In the genomic region with DNA sequence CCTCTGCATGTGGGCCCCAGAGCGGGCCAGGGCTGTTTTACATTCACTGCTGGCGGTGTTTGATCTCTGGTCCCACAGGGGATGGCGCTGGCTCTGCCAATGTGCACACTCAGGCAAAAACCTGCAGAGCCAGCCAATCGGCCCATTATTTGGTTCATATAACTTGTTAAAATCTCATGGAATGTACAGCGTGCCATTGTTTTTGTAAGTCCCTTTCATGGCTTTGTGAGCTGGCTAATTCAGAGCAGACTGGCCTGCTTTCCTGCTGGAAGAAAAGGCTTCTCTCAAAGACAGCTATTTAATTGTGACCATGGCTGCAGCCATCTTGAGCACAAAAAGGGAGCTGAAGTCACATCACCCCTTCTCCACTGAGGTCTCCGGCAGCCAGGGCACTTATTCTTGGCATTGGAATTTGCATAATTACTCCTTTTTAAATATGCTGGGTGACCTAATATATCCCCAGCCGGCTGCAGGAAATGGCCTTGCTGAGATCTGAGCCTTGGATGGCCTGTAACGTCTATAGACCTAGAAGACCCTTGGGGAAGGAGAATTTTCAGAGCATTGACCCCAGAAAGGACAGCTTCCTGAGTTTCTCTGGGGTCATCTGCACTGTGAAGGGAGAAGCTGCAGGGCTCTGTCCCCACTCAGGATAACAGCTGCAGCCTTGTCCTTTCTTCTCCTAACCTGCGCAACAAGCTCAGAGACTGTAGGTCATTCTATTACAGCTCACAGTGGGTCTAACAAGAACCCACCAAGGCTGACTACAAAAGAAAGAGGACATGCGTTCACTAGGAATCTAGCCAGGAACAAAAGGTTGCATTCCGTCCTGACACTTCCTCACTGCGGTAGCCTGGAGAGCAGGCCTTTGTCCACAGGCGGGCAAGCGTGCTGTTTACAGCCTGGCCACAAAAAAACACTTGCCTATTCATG, we compare ENCODE assay signal across 11 cellular contexts. TPM values are rescaled to one million over a fixed set of nuclear protein-coding genes. Genes with fewer than 3 reads are reported as not detected.
DNase-seq lines count a peak whose midpoint lies in the region; ATAC-seq and TF ChIP-seq lines count a peak whose summit lies in the region.
"Had no signal": no experiment of that assay in that cellular context is flagged by ENCODE, and none has a peak within 500 bp of the region (broad histone marks: within the 10 kb centered on the region; RNA-seq: fewer than 3 reads in every experiment).

No MANE protein-coding gene starts in this region.

- no peak for ATAC-seq in GM18511 (IDR thresholded peaks at IDR 0.05; ENCODE audit: unreplicated experiment)
- ATAC-seq in aorta (ENCODE audit: low FRiP score), result no peak
- ATAC-seq: CD8-positive, alpha-beta T cell; effector memory CD8-positive, alpha-beta T cell had no signal

- no peaks in the 10 kb centered on the region for H3K4me1 Mint-ChIP-seq in activated CD4-positive, alpha-beta T cell treated with anti-CD3 and anti-CD28 coated beads, Interleukin-2, amount 10 ng/mL, durations not matched to agents 24 days and 14 days

- DNase-seq in NCI-H2029 (lab: John Stamatoyannopoulos, UW) (peak; percentile 32), choroid plexus epithelial cell (ENCODE audit: low read depth) (peak; percentile 87), sigmoid colon (no peak), aorta (no peak), prostate gland (ENCODE audit: low spot score) (no peak)
- DNase-seq in activated CD4-positive, alpha-beta T cell treated with anti-CD3 and anti-CD28 coated beads, Interleukin-2, amount 10 ng/mL, durations not matched to agents 24 days and 14 days, result no peak
- DNase-seq: activated effector memory CD4-positive, alpha-beta T cell treated with Interleukin-2 at 50 U/mL for 16 hours; effector memory CD8-positive, alpha-beta T cell had no signal

- no peaks in the 10 kb centered on the region for H3K27me3 ChIP-seq in iPS-20b (ENCODE audit: insufficient read depth, low read length)
- H3K27me3 ChIP-seq in sigmoid colon, result no peaks in the 10 kb centered on the region
- H3K27me3 ChIP-seq in aorta (ENCODE audit: control insufficient read depth in 1 of 2, insufficient read depth in 2 of 2, low read length in 1 of 2), result no peaks in the 10 kb centered on the region
- H3K27me3 ChIP-seq in prostate gland (replicated peaks; ENCODE audit: insufficient read depth), result no peaks in the 10 kb centered on the region

- intact Hi-C loops in sigmoid colon (cut with DNase I), result no loop called here
- intact Hi-C loops in aorta (cut with DNase I), result loop anchor here in 1 of 2 donors (5.0 kb wide), 1 partner anchor 41 kb away; no protein-coding TSS in a partner anchor
- intact Hi-C loops in activated CD4-positive, alpha-beta T cell treated with anti-CD3 and anti-CD28 coated beads, Interleukin-2, amount 10 ng/mL, durations not matched to agents 24 days and 14 days (cut with micrococcal nuclease), result no loop called here
- intact Hi-C loops in prostate gland (cut with DNase I), result no loop called here

- WGBS in sigmoid colon, 2 donors, result 91 to 95% methylated on average over 14 of the region's 14 CpGs
- 74 to 84% methylated on average over 14 of the region's 14 CpGs for WGBS in aorta, 2 donors
- WGBS in prostate gland, result 59% methylated on average over 14 of the region's 14 CpGs

- H3K36me3 Mint-ChIP-seq in activated CD4-positive, alpha-beta T cell treated with anti-CD3 and anti-CD28 coated beads, Interleukin-2, amount 10 ng/mL, durations not matched to agents 24 days and 14 days (ENCODE audit: low read depth), result no peaks in the 10 kb centered on the region
- H3K36me3 Mint-ChIP-seq: CD8-positive, alpha-beta T cell had no signal

- H3K4me1 ChIP-seq in iPS-20b (ENCODE audit: insufficient read depth, low read length) (peaks cover 26% of the 10 kb centered on the region), sigmoid colon (peaks cover 0 to 32% (median 25%) of the 10 kb centered on the region in 4 donors), aorta (ENCODE audit: control insufficient read depth in 1 of 2, insufficient read depth in 2 of 2, low read length in 2 of 2) (peaks cover under 1 to 9% of the 10 kb centered on the region in 2 donors), prostate gland (replicated peaks) (no peaks in the 10 kb centered on the region)

- H3K9me3 ChIP-seq in iPS-20b (ENCODE audit: insufficient read depth, low read depth, low read length) (no peaks in the 10 kb centered on the region), sigmoid colon (no peaks in the 10 kb centered on the region), aorta (ENCODE audit: control insufficient read depth, low read length) (no peaks in the 10 kb centered on the region), prostate gland (no peaks in the 10 kb centered on the region)

- no peak overlapping the region for H3K4me3 Mint-ChIP-seq in activated CD4-positive, alpha-beta T cell treated with anti-CD3 and anti-CD28 coated beads, Interleukin-2, amount 10 ng/mL, durations not matched to agents 24 days and 14 days
- H3K4me3 Mint-ChIP-seq: CD8-positive, alpha-beta T cell; effector memory CD8-positive, alpha-beta T cell had no signal

- no peak overlapping the region for H3K27ac Mint-ChIP-seq in activated CD4-positive, alpha-beta T cell treated with anti-CD3 and anti-CD28 coated beads, Interleukin-2, amount 10 ng/mL, durations not matched to agents 24 days and 14 days
- H3K27ac Mint-ChIP-seq: CD8-positive, alpha-beta T cell; effector memory CD8-positive, alpha-beta T cell had no signal

- no peaks in the 10 kb centered on the region for H3K27me3 Mint-ChIP-seq in activated CD4-positive, alpha-beta T cell treated with anti-CD3 and anti-CD28 coated beads, Interleukin-2, amount 10 ng/mL, durations not matched to agents 24 days and 14 days

- TF ChIP-seq EP300 in sigmoid colon (IDR thresholded peaks at IDR 0.05), result no peak

- H3K27ac ChIP-seq in iPS-20b (ENCODE audit: low read length) (peak overlapping the region; percentile 83), sigmoid colon (peak overlapping the region; percentile 45 to 64 (median 53)), aorta (ENCODE audit: low read depth in 1 of 2, low read length in 2 of 2) (no peak overlapping the region), prostate gland (peak overlapping the region in 1 of 2 donors; percentile 31)

- TF ChIP-seq POLR2A in sigmoid colon (IDR thresholded peaks at IDR 0.05), result no peak
- no peak for TF ChIP-seq POLR2A in prostate gland (IDR thresholded peaks at IDR 0.05)

- TF ChIP-seq CTCF in choroid plexus epithelial cell (conservative IDR thresholded peaks at IDR 0.05; ENCODE audit: low read depth, low read length), result no peak
- no peak for TF ChIP-seq CTCF in sigmoid colon (IDR thresholded peaks at IDR 0.05)
- TF ChIP-seq CTCF in prostate gland (IDR thresholded peaks at IDR 0.05), result no peak

- no peaks in the 10 kb centered on the region for H3K9me3 Mint-ChIP-seq in activated CD4-positive, alpha-beta T cell treated with anti-CD3 and anti-CD28 coated beads, Interleukin-2, amount 10 ng/mL, durations not matched to agents 24 days and 14 days
- H3K9me3 Mint-ChIP-seq: CD8-positive, alpha-beta T cell; effector memory CD8-positive, alpha-beta T cell had no signal

- no peaks in the 10 kb centered on the region for H3K36me3 ChIP-seq in iPS-20b (ENCODE audit: insufficient read depth, low read depth, low read length)
- no peaks in the 10 kb centered on the region for H3K36me3 ChIP-seq in sigmoid colon
- H3K36me3 ChIP-seq in aorta (ENCODE audit: control insufficient read depth in 1 of 2, insufficient read depth in 2 of 2, low read length in 1 of 2), result no peaks in the 10 kb centered on the region
- no peaks in the 10 kb centered on the region for H3K36me3 ChIP-seq in prostate gland

- H3K4me3 ChIP-seq in choroid plexus epithelial cell (ENCODE audit: low read depth, low read length) (no peak overlapping the region), iPS-20b (ENCODE audit: low read length) (peak overlapping the region; percentile 22; the same call in 1 of the 2 replicates), sigmoid colon (no peak overlapping the region), aorta (ENCODE audit: low read length in 2 of 2) (no peak overlapping the region), prostate gland (no peak overlapping the region)

- H3K9ac ChIP-seq in iPS-20b (ENCODE audit: low read depth, low read length), result peak overlapping the region; percentile 74

RNA-seq across cellular contexts. Expression of a gene that starts 45.8 kb away (rescaled TPM):
- total RNA-seq in sigmoid colon (10 to 100 TPM; 12.3 to 22.1 (median 18.2) TPM), aorta (10 to 100 TPM; 18.4 to 24.1 TPM), prostate gland (10 to 100 TPM; 22.9 to 52.8 TPM)
- polyA plus RNA-seq in sigmoid colon (10 to 100 TPM; 24.8 to 43.2 (median 39.5) TPM), aorta (10 to 100 TPM in 1 of 2 donors, 1 to 10 TPM in 1; 8.4 to 13.7 TPM)
- 0.45 and 0.61 TPM in 2 replicates for total RNA-seq in activated CD4-positive, alpha-beta T cell treated with anti-CD3 and anti-CD28 coated beads, Interleukin-2, amount 10 ng/mL, durations not matched to agents 24 days and 14 days

Comparison
In these comparisons a context has a peak if more than half of its experiments do, and no peak if none do; other contexts are left out.
1. DNase-seq: peak in NCI-H2029 (single experiment) and choroid plexus epithelial cell (single experiment); none in sigmoid colon (single experiment), aorta (0 of 2), activated CD4-positive, alpha-beta T cell treated with anti-CD3 and anti-CD28 coated beads, Interleukin-2, amount 10 ng/mL, durations not matched to agents 24 days and 14 days (single experiment) and prostate gland (single experiment).
2. H3K27ac ChIP-seq: peak in iPS-20b (single experiment) and sigmoid colon (4 of 4); none in aorta (0 of 2).